ENCODE assay signal across 1 cellular context in the genomic region with DNA sequence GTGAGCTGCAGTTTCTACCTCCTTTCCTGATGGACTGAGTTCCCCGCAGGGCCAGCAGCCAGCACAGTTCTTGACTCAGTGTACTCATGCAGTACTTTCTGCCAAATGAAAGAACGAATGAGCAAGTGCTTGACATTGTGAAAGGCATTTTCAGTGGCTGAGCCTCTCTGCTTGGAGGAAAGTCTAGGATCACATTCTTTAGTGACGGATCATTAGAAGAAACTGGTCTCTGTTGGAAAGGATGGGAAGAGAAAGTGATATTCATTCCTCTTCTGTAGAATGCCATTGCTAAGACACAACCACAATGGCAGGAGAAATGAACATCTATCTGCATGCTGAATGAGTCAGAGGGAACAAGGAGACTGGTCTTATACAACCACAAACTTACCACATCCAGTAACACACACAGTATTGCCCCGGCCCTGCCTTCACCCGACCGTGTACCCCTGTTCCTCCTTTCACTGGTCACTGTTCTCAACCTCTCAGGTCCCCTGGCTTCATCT.
TF ChIP-seq lines count a peak whose summit lies in the region.

No MANE protein-coding gene starts in this region.

TF ChIP-seq in SK-N-SH, 30 proteins besides CTCF, POLR2A, EP300 and RAD21 (continued from another document):
- peak; percentile 41; the same call in 1 of the 2 replicates for TF ChIP-seq FOSL2 (IDR thresholded peaks at IDR 0.05; ENCODE audit: borderline replicate concordance, low read depth)
